In the genomic region with DNA sequence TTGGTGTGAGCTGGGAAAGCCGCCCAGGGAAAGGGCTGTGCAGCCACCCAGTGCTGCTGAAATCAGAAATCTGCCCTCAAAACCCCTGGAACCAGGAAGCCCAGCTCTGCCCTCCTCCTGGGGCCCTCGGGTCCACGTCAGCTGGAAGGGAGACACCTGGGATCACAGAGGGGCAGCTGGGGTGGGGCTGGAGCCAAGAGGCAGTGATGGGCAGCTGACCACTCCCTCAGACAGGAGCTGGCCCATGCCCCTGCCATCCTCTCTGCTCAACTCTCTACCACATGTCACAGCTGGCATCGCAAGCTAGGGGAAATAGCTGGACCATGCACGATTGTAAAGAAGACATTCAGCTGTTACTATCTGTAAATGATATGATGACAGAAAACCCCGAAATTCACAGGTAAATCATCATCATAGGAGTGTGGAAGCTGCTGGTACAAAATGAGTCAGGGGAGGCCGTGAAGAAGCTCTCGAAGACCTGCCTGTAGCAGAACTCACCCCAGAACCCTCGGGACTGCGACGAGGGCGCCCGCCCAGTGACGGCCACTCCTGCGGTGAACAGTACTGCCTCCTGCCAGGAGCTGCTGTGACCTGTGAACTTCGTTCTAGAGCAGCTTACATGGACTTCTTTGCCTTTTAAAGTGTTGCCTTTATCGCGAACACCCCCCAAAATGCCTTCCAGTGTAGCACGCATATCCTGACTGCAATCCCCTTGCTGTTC, we compare ENCODE assay signal across 26 cellular contexts. TPM values are rescaled to one million over a fixed set of nuclear protein-coding genes. Genes with fewer than 3 reads are reported as not detected.
A peak's percentile ranks its signal among the peaks of the same experiment; 100 is the strongest.
DNase-seq lines count a peak whose midpoint lies in the region; ATAC-seq, FAIRE-seq and TF ChIP-seq lines count a peak whose summit lies in the region.
"Had no signal": no experiment of that assay in that cellular context is flagged by ENCODE, and none has a peak within 500 bp of the region (broad histone marks: within the 10 kb centered on the region; RNA-seq: fewer than 3 reads in every experiment).

No MANE protein-coding gene starts in this region.

- peaks cover 0 to 22% of the 10 kb centered on the region in 2 experiments for H3K36me3 ChIP-seq in SK-N-SH (replicated peaks in 1 of 2; ENCODE audit: control insufficient read depth in 1 of 2, insufficient read depth in 2 of 2, low read length in 1 of 2)
- H3K36me3 ChIP-seq in CD8-positive, alpha-beta memory T cell (ENCODE audit: insufficient read depth, low read length), result peaks cover 11% of the 10 kb centered on the region
- H3K36me3 ChIP-seq in GM12878 (ENCODE audit: control insufficient read depth in 2 of 2, insufficient read depth in 2 of 2, low read length in 1 of 2), result peaks cover 1 to 16% of the 10 kb centered on the region in 2 experiments; a peak in 3 of 4 replicates
- peaks cover 0 to 42% of the 10 kb centered on the region in 2 donors for H3K36me3 ChIP-seq in psoas muscle (ENCODE audit: insufficient read depth in 1 of 2, low read depth in 1 of 2)
- no peaks in the 10 kb centered on the region for H3K36me3 ChIP-seq in neural progenitor cell
- H3K36me3 ChIP-seq: breast epithelium had no signal

- H3K27ac ChIP-seq in SK-N-SH (ENCODE audit: low read depth in 2 of 2, low read length in 1 of 2) (no peak overlapping the region; a peak in 1 of 4 replicates), GM12878 (ENCODE audit: control insufficient read depth, insufficient read depth) (no peak overlapping the region), psoas muscle (no peak overlapping the region), neural progenitor cell (no peak overlapping the region)
- no peak overlapping the region for H3K27ac ChIP-seq in CD8-positive, alpha-beta memory T cell (ENCODE audit: low read depth, low read length)
- H3K27ac ChIP-seq: breast epithelium, sigmoid colon had no signal

- H3K9me3 ChIP-seq in SK-N-SH (no peaks in the 10 kb centered on the region), GM12878 (replicated peaks; ENCODE audit: control insufficient read depth, insufficient read depth, low read length) (no peaks in the 10 kb centered on the region), psoas muscle (no peaks in the 10 kb centered on the region), neural progenitor cell (ENCODE audit: low read depth) (no peaks in the 10 kb centered on the region)
- no peaks in the 10 kb centered on the region for H3K9me3 ChIP-seq in CD8-positive, alpha-beta memory T cell (ENCODE audit: low read length)
- H3K9me3 ChIP-seq: breast epithelium, sigmoid colon had no signal

- H3K4me3 Mint-ChIP-seq in CD8-positive, alpha-beta memory T cell, result no peak overlapping the region
- H3K4me3 Mint-ChIP-seq in nephron progenitor cell (no peak overlapping the region), neural progenitor cell (no peak overlapping the region)
- H3K4me3 Mint-ChIP-seq: neural crest cell; T-helper 1 cell treated with Interleukin-12 subunit alpha and Interleukin-12 subunit beta and Interleukin-4 antibody, amounts not matched to agents 30 μg/mL and 1 μg/mL, for 36 hours had no signal

- H3K4me2 ChIP-seq in SK-N-SH, result no peak overlapping the region
- H3K4me2 ChIP-seq in GM12878 (ENCODE audit: control insufficient read depth, insufficient read depth), result no peak overlapping the region
- no peak overlapping the region for H3K4me2 ChIP-seq in neural progenitor cell

- H3F3A ChIP-seq in SK-N-SH (replicated peaks; ENCODE audit: insufficient read depth) (peaks cover 5% of the 10 kb centered on the region), neural progenitor cell (ENCODE audit: low read depth) (no peaks in the 10 kb centered on the region)

- POLR2A ChIA-PET in SK-N-SH (lab: Yijun Ruan, JAX) (interaction anchor here (0.6 to 1.0 kb wide), 3 partner anchors 10 to 411 kb away, joined by 3 read pairs; a partner anchor contains a TSS), GM12878 (lab: Charles Lee) (no interaction called here)
- POLR2A ChIA-PET in CD8-positive, alpha-beta memory T cell (lab: Charles Lee), result no interaction called here

- no peaks in the 10 kb centered on the region; a peak in 1 of 4 replicates for H3K4me1 ChIP-seq in SK-N-SH (ENCODE audit: control insufficient read depth in 1 of 2, insufficient read depth in 2 of 2, low read depth in 1 of 2, low read length in 1 of 2)
- peaks cover 10% of the 10 kb centered on the region for H3K4me1 ChIP-seq in CD8-positive, alpha-beta memory T cell (ENCODE audit: insufficient read depth, low read length)
- H3K4me1 ChIP-seq in GM12878 (ENCODE audit: control insufficient read depth, insufficient read depth, low read length), result peaks cover 26% of the 10 kb centered on the region
- peaks cover 3% of the 10 kb centered on the region for H3K4me1 ChIP-seq in psoas muscle
- H3K4me1 ChIP-seq in neural progenitor cell, result no peaks in the 10 kb centered on the region
- H3K4me1 ChIP-seq: breast epithelium had no signal

- H3K9me3 Mint-ChIP-seq in CD8-positive, alpha-beta memory T cell, result no peaks in the 10 kb centered on the region
- H3K9me3 Mint-ChIP-seq in nephron progenitor cell, result no peaks in the 10 kb centered on the region
- no peaks in the 10 kb centered on the region for H3K9me3 Mint-ChIP-seq in neural progenitor cell
- H3K9me3 Mint-ChIP-seq: CD4-positive, CD25-positive, alpha-beta regulatory T cell; neural crest cell; T-helper 1 cell treated with Interleukin-12 subunit alpha and Interleukin-12 subunit beta and Interleukin-4 antibody, amounts not matched to agents 30 μg/mL and 1 μg/mL, for 36 hours had no signal

- H4K20me1 ChIP-seq in SK-N-SH (ENCODE audit: insufficient read depth) (no peaks in the 10 kb centered on the region), GM12878 (ENCODE audit: control insufficient read depth, insufficient read depth) (0 out of 2 replicates have a peak, but pooled peaks cover 2% of the 10 kb centered on the region), neural progenitor cell (ENCODE audit: low read depth) (no peaks in the 10 kb centered on the region)

- no peak for TF ChIP-seq CTCF in SK-N-SH (IDR thresholded peaks at IDR 0.05)
- no peak for TF ChIP-seq CTCF in GM12878 (IDR thresholded peaks at IDR 0.05 in 2 of 3, conservative IDR thresholded peaks at IDR 0.05 in 1 of 3; ENCODE audit: control insufficient read depth in 2 of 3, extremely low read depth in 1 of 3, insufficient read depth in 1 of 3, low read depth in 3 of 3, low read length in 3 of 3)
- TF ChIP-seq CTCF in nephron progenitor cell (IDR thresholded peaks at IDR 0.05), result no peak
- no peak for TF ChIP-seq CTCF in psoas muscle (IDR thresholded peaks at IDR 0.05)
- no peak for TF ChIP-seq CTCF in neural progenitor cell (IDR thresholded peaks at IDR 0.05)

- 90% methylated on average over 17 of the region's 19 CpGs for WGBS in SK-N-SH (ENCODE audit: low lambda C conversion rate)
- 89% methylated on average over 19 of the region's 19 CpGs for WGBS in GM12878 (ENCODE audit: insufficient coverage, insufficient replicate concordance, low lambda C conversion rate, missing lambda C conversion rate)
- WGBS in psoas muscle, 3 donors, result 67 to 77% (median 76%) methylated on average over 19 of the region's 19 CpGs

- SMC1A ChIA-PET in GM12878 (lab: Charles Lee; ENCODE audit: uncharacterized antibody, unreplicated experiment), result interaction anchor here (1.1 to 3.1 kb wide), 3 partner anchors 15 to 118 kb away, joined by 3 to 13 read pairs (median 4); no protein-coding TSS in a partner anchor

- ATAC-seq in SK-N-SH treated with all-trans-retinoic acid at 6 μM for 48 hours (peak; percentile 14; the same call in 1 of the 3 replicates), GM12878 (no peak), psoas muscle (no peak), GM19023 (IDR thresholded peaks at IDR 0.05; ENCODE audit: unreplicated experiment) (no peak)
- ATAC-seq: HCT116; stimulated activated naive CD8-positive, alpha-beta T cell treated with anti-CD3 and anti-CD28 coated beads, Interleukin-15, Interleukin-2, amounts not matched to agents 100 U/mL and 50 U/mL, for 24 hours had no signal

- H3K9ac ChIP-seq in SK-N-SH (no peak overlapping the region), GM12878 (ENCODE audit: control insufficient read depth, insufficient read depth, low read length) (no peak overlapping the region), neural progenitor cell (no peak overlapping the region)

- peaks cover 0 to 26% (median 4%) of the 10 kb centered on the region in 3 donors for H3K36me3 Mint-ChIP-seq in CD8-positive, alpha-beta memory T cell
- H3K36me3 Mint-ChIP-seq in nephron progenitor cell (ENCODE audit: low read depth) (peaks cover 11% of the 10 kb centered on the region), neural progenitor cell (peaks cover 9% of the 10 kb centered on the region)

- no peak; the same call in 1 of the 2 replicates for TF ChIP-seq POLR2A in GM12878 (IDR thresholded peaks at IDR 0.05; ENCODE audit: low read depth, low read length)

- in situ Hi-C loops in GM12878 (cut with MboI), result no loop called here

- H2AFZ ChIP-seq in SK-N-SH (ENCODE audit: low read depth), result no peak overlapping the region
- no peak overlapping the region for H2AFZ ChIP-seq in GM12878 (ENCODE audit: control insufficient read depth, low read depth, low read length)
- H2AFZ ChIP-seq in neural progenitor cell (replicated peaks), result no peak overlapping the region

- H3K4me3 ChIP-seq in SK-N-SH (ENCODE audit: low read depth in 2 of 2, low read length in 1 of 2) (no peak overlapping the region), GM12878 (no peak overlapping the region), psoas muscle (no peak overlapping the region), neural progenitor cell (no peak overlapping the region)
- H3K4me3 ChIP-seq in CD8-positive, alpha-beta memory T cell (ENCODE audit: low read length), result no peak overlapping the region
- H3K4me3 ChIP-seq: breast epithelium, sigmoid colon had no signal

- DNase-seq in SK-N-SH, result no peak
- no peak for DNase-seq in CD8-positive, alpha-beta memory T cell
- no peak for DNase-seq in GM12878 (ENCODE audit: low read depth, low spot score)
- no peak for DNase-seq in nephron progenitor cell
- DNase-seq in psoas muscle, result no peak
- no peak for DNase-seq in neural progenitor cell (ENCODE audit: low spot score)
- DNase-seq: 8988T; activated CD4-positive, alpha-beta T cell treated with anti-CD3 and anti-CD28 coated beads for 1 hour; activated CD8-positive, alpha-beta memory T cell treated with anti-CD3 and anti-CD28 coated beads for 24 hours; CD4-positive, CD25-positive, alpha-beta regulatory T cell; effector CD8-positive, alpha-beta T cell; erythroblast; glutamatergic neuron; NCI-H446; NCI-H774; posterior cingulate gyrus; sigmoid colon; stimulated activated naive CD8-positive, alpha-beta T cell treated with anti-CD3 and anti-CD28 coated beads, Interleukin-15, Interleukin-2, amounts not matched to agents 100 U/mL and 50 U/mL, for 24 hours had no signal

- peak overlapping the region in 6 of 8 donors; percentile 27 to 81 (median 48) for H3K27ac Mint-ChIP-seq in CD8-positive, alpha-beta memory T cell
- peak overlapping the region; percentile 57 for H3K27ac Mint-ChIP-seq in nephron progenitor cell
- H3K27ac Mint-ChIP-seq in neural progenitor cell, result no peak overlapping the region
- H3K27ac Mint-ChIP-seq: T-helper 1 cell treated with Interleukin-12 subunit alpha and Interleukin-12 subunit beta and Interleukin-4 antibody, amounts not matched to agents 30 μg/mL and 1 μg/mL, for 36 hours had no signal

- CTCF ChIA-PET in SK-N-SH (lab: Yijun Ruan, JAX) (interaction anchor here (0.8 to 4.0 kb wide), 5 partner anchors 10 to 118 kb away, joined by 3 to 21 read pairs (median 3); no protein-coding TSS in a partner anchor), GM12878 (lab: Yijun Ruan, JAX) (interaction anchor here (0.6 to 4.5 kb wide), 9 partner anchors 10 to 649 kb away, joined by 3 to 37 read pairs (median 4); no protein-coding TSS in a partner anchor)
- CTCF ChIA-PET in CD8-positive, alpha-beta memory T cell (lab: Charles Lee), result interaction anchor here (1.0 to 2.0 kb wide), 3 partner anchors 10 to 121 kb away, joined by 3 to 7 read pairs (median 3); no protein-coding TSS in a partner anchor

- no TSS peak for BruUV-seq in GM12878 (replicated peaks; lab: Mats Ljungman, UMichigan)

- H3K27me3 Mint-ChIP-seq in CD8-positive, alpha-beta memory T cell, result no peaks in the 10 kb centered on the region
- H3K27me3 Mint-ChIP-seq in nephron progenitor cell (ENCODE audit: low read depth, poor library complexity), result no peaks in the 10 kb centered on the region
- H3K27me3 Mint-ChIP-seq in neural progenitor cell (ENCODE audit: insufficient read depth, low read depth), result peaks cover 8% of the 10 kb centered on the region
- H3K27me3 Mint-ChIP-seq: CD4-positive, CD25-positive, alpha-beta regulatory T cell had no signal

- no peaks in the 10 kb centered on the region for H3K9me2 ChIP-seq in SK-N-SH

- H3K27me3 ChIP-seq in SK-N-SH (ENCODE audit: insufficient read depth), result no peaks in the 10 kb centered on the region
- no peaks in the 10 kb centered on the region for H3K27me3 ChIP-seq in CD8-positive, alpha-beta memory T cell (ENCODE audit: insufficient read depth, low read length, poor library complexity, severe bottlenecking)
- H3K27me3 ChIP-seq in GM12878 (replicated peaks in 1 of 2; ENCODE audit: control insufficient read depth in 2 of 2, insufficient read depth in 2 of 2, low read length in 1 of 2), result no peaks in the 10 kb centered on the region
- no peaks in the 10 kb centered on the region for H3K27me3 ChIP-seq in psoas muscle (ENCODE audit: insufficient read depth in 3 of 3, low read length in 2 of 3)
- H3K27me3 ChIP-seq in neural progenitor cell, result no peaks in the 10 kb centered on the region
- H3K27me3 ChIP-seq: breast epithelium, sigmoid colon had no signal

- peaks cover 5 to 11% (median 10%) of the 10 kb centered on the region in 3 donors for H3K4me1 Mint-ChIP-seq in CD8-positive, alpha-beta memory T cell
- H3K4me1 Mint-ChIP-seq in nephron progenitor cell, result peaks cover 4% of the 10 kb centered on the region
- H3K4me1 Mint-ChIP-seq in neural progenitor cell, result peaks cover 3% of the 10 kb centered on the region
- H3K4me1 Mint-ChIP-seq: neural crest cell had no signal

- RAD21 ChIA-PET in GM12878 (lab: Charles Lee; ENCODE audit: unreplicated experiment), result interaction anchor here (1.9 kb wide), 1 partner anchor 119 kb away, joined by 8 read pairs; no protein-coding TSS in a partner anchor

- H3K79me2 ChIP-seq in SK-N-SH (ENCODE audit: insufficient read depth) (no peaks in the 10 kb centered on the region), GM12878 (ENCODE audit: control insufficient read depth, insufficient read depth, low read length) (no peaks in the 10 kb centered on the region), neural progenitor cell (ENCODE audit: low read depth) (no peaks in the 10 kb centered on the region)

- intact Hi-C loops in GM12878 (cut with micrococcal nuclease; ENCODE audit: unreplicated experiment), result no loop called here
- intact Hi-C loops in psoas muscle (cut with DNase I), result no loop called here

- no peak for FAIRE-seq in GM12878 (lab: Jason Lieb, UNC)
- FAIRE-seq: colon, islet of Langerhans had no signal

- no peak for TF ChIP-seq EP300 in SK-N-SH (IDR thresholded peaks at IDR 0.05; ENCODE audit: borderline replicate concordance in 1 of 2, low read depth in 1 of 2, low read length in 1 of 2)
- TF ChIP-seq EP300 in GM12878 (IDR thresholded peaks at IDR 0.05; ENCODE audit: borderline replicate concordance in 1 of 2, control insufficient read depth in 1 of 2, low read depth in 2 of 2, low read length in 2 of 2), result no peak

- TF ChIP-seq RAD21 in SK-N-SH (IDR thresholded peaks at IDR 0.05; ENCODE audit: low read length) (no peak), GM12878 (IDR thresholded peaks at IDR 0.05; ENCODE audit: insufficient read depth, low read depth, low read length) (no peak)

RNA-seq across cellular contexts. Expression of a gene that starts 55.9 kb away (rescaled TPM):
- 32.6 and 33.4 TPM in 2 replicates for polyA plus RNA-seq in SK-N-SH (2012; rRNA removed)
- 27.7 and 36.1 TPM in 2 replicates for polyA plus RNA-seq in SK-N-SH (2012; cell fraction: cytosol; rRNA removed)
- 23.4 and 24.7 TPM in 2 replicates for polyA plus RNA-seq in SK-N-SH (2012; cell fraction: nucleus; rRNA removed)
- total RNA-seq in CD8-positive, alpha-beta memory T cell, result 10 to 100 TPM; 64.3 to 64.5 TPM
- 108 TPM for polyA plus RNA-seq in CD8-positive, alpha-beta memory T cell
- 35.5 and 35.9 TPM in 2 replicates for total RNA-seq in GM12878 (2013; cell fraction: nucleolus; rRNA removed)
- total RNA-seq in GM12878 (2014; rRNA removed), result 40.3 and 40.6 TPM in 2 replicates
- total RNA-seq in GM12878 (2014; rRNA removed; fragmentation: Illumina TruSeq; extraction: Trizol), result 30.8 and 32.6 TPM in 2 replicates
- 41.1 and 42.0 TPM in 2 replicates for total RNA-seq in GM12878 (2021)
- polyA plus RNA-seq in GM12878 (2011; ENCODE audit: low read depth), result 11.5 TPM
- 25.3 and 27.8 TPM in 2 replicates for polyA plus RNA-seq in GM12878 (2011; rRNA removed)
- polyA plus RNA-seq in GM12878 (2011; cell fraction: cytosol; rRNA removed), result 28.7 and 34.2 TPM in 2 replicates
- polyA plus RNA-seq in GM12878 (2011; cell fraction: nucleus; rRNA removed), result 14.9 and 21.7 TPM in 2 replicates
- polyA plus RNA-seq in GM12878 (2012), result 18.6 and 19.3 TPM in 2 replicates
- polyA plus RNA-seq in GM12878 (2014; fragmentation: Illumina TruSeq; extraction: Trizol), result 15.3 and 26.8 TPM in 2 replicates
- polyA plus RNA-seq in GM12878 (2014; fragmentation: Nextera tagmentation; extraction: Ambion mirVana), result 1 to 10 TPM; 4.0 to 5.8 TPM
- 39.8 and 46.9 TPM in 2 replicates for polyA plus RNA-seq in GM12878 (2014; rRNA removed)
- 10 to 100 TPM; 26.9 to 35.6 TPM for polyA plus RNA-seq in GM12878 (2016; fragmentation: Nextera tagmentation; extraction: Ambion mirVana)
- polyA minus RNA-seq in GM12878 (2011; rRNA and poly(A)+ RNA removed), result 37.7 and 40.8 TPM in 2 replicates
- polyA minus RNA-seq in GM12878 (2011; cell fraction: cytosol; rRNA and poly(A)+ RNA removed), result 13.1 and 15.7 TPM in 2 replicates
- polyA minus RNA-seq in GM12878 (2011; cell fraction: nucleus; rRNA and poly(A)+ RNA removed), result 10.8 and 24.0 TPM in 2 replicates
- total RNA-seq in psoas muscle, result 10 to 100 TPM; 26.9 to 38.1 (median 33.9) TPM
- 10 to 100 TPM; 13.0 to 26.8 (median 24.8) TPM for polyA plus RNA-seq in psoas muscle
- 53.6 and 80.6 TPM in 2 replicates for total RNA-seq in neural progenitor cell (ENCODE audit: low replicate concordance)
